ENCODE assay signal across 14 cellular contexts in genomic region chr6:133548409-133548808, GRCh38.
DNase-seq lines count a peak whose midpoint lies in the region; ATAC-seq and TF ChIP-seq lines count a peak whose summit lies in the region.
"Had no signal": no experiment of that assay in that cellular context is flagged by ENCODE, and none has a peak within 500 bp of the region (broad histone marks: within the 10 kb centered on the region; RNA-seq: fewer than 3 reads in every experiment).

No MANE protein-coding gene starts in this region.

- H3K4me3 ChIP-seq in retinal pigment epithelial cell (ENCODE audit: low read length): no peak overlapping the region
- H3K4me3 ChIP-seq: GM12878, HAP-1, heart left ventricle had no signal

- no peaks in the 10 kb centered on the region for H3K4me1 Mint-ChIP-seq in activated T-helper 17 cell treated with anti-CD3 and anti-CD28 coated beads, Interleukin-2, amount 50 U/mL, for 72 hours

- H3K9me3 Mint-ChIP-seq in activated T-helper 17 cell treated with anti-CD3 and anti-CD28 coated beads, Interleukin-2, amount 50 U/mL, for 72 hours: no peaks in the 10 kb centered on the region
- H3K9me3 Mint-ChIP-seq: IgD-negative memory B cell had no signal

- ATAC-seq in activated T-helper 17 cell treated with anti-CD3 and anti-CD28 coated beads, Interleukin-2, amount 50 U/mL, for 72 hours (replicated peaks): no peak
- ATAC-seq: GM12878, heart left ventricle had no signal

- H3K27ac Mint-ChIP-seq in activated T-helper 17 cell treated with anti-CD3 and anti-CD28 coated beads, Interleukin-2, amount 50 U/mL, for 72 hours: no peak overlapping the region
- H3K27ac Mint-ChIP-seq: IgD-negative memory B cell had no signal

- H3K4me3 Mint-ChIP-seq in activated T-helper 17 cell treated with anti-CD3 and anti-CD28 coated beads, Interleukin-2, amount 50 U/mL, for 72 hours: no peak overlapping the region
- H3K4me3 Mint-ChIP-seq: IgD-negative memory B cell had no signal

- TF ChIP-seq CTCF in retinal pigment epithelial cell (conservative IDR thresholded peaks at IDR 0.05; ENCODE audit: low read depth, low read length): no peak

- no peaks in the 10 kb centered on the region for H3K36me3 Mint-ChIP-seq in activated T-helper 17 cell treated with anti-CD3 and anti-CD28 coated beads, Interleukin-2, amount 50 U/mL, for 72 hours (ENCODE audit: low read depth)

- H3K27me3 Mint-ChIP-seq in activated T-helper 17 cell treated with anti-CD3 and anti-CD28 coated beads, Interleukin-2, amount 50 U/mL, for 72 hours: peaks cover 2% of the 10 kb centered on the region

- peak; percentile 72 for DNase-seq in EH (ENCODE audit: low read depth)
- DNase-seq in amniotic epithelial cell (ENCODE audit: low read depth): peak; percentile 65
- DNase-seq in hepatic stellate cell (ENCODE audit: low spot score): peak; percentile 32
- DNase-seq in retinal pigment epithelial cell (ENCODE audit: low read depth): peak; percentile 63
- DNase-seq in activated T-cell treated with anti-CD3 and anti-CD28 coated beads, Interleukin-2, amount 50 U/mL, for 1 hour: no peak
- DNase-seq in germinal center (ENCODE audit: low spot score): no peak
- no peak for DNase-seq in NCI-H524 treated with DMSO at 0.1 percent for 48 hours (lab: John Stamatoyannopoulos, UW)
- DNase-seq: heart left ventricle, NCI-H2081, SK-N-SH had no signal

Comparison
In these comparisons a context has a peak if more than half of its experiments do, and no peak if none do; other contexts are left out.
1. DNase-seq: peak in EH (single experiment), amniotic epithelial cell (single experiment), hepatic stellate cell (single experiment) and retinal pigment epithelial cell (single experiment); none in activated T-cell treated with anti-CD3 and anti-CD28 coated beads, Interleukin-2, amount 50 U/mL, for 1 hour (single experiment), germinal center (single experiment) and NCI-H524 treated with DMSO at 0.1 percent for 48 hours (single experiment).